In the genomic region with DNA sequence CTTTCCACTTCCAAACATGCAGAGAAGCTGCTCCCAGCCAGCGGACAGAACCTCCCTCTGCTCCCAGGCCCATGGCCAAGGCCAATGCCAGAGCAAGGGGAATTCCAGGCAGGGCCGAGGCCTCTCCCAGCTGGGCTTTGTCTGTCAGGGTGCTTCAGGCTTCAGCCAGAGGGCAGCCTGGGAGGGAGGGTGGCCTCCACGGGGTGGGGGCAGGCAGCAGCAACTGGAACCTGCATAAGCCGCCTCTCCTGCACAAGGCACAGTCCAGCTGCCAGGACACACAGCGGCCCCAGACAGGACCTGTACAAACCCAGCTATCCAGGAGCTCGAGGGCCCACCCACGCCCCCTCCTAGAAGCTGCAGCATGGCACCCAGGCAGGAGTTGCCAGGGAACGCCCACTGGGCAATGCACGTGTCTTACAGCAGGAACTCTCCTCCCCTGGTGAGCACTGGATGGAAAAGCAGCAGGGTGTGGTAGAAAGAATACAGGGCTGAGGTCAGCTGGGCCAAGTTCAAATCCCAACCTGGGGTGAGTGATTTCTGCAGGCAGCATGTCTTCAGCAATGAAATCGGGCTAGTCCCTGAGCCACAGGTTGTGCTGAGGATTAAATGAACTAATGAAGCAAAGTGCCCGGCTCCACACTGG, we compare ENCODE assay signal across 9 cellular contexts.
DNase-seq lines count a peak whose midpoint lies in the region; ATAC-seq lines count a peak whose summit lies in the region.
"Had no signal": no experiment of that assay in that cellular context is flagged by ENCODE, and none has a peak within 500 bp of the region (broad histone marks: within the 10 kb centered on the region; RNA-seq: fewer than 3 reads in every experiment).

No MANE protein-coding gene starts in this region.

- H3K36me3 ChIP-seq in mucosa of rectum (ENCODE audit: control insufficient read depth in 2 of 2, insufficient read depth in 2 of 2, low read length in 2 of 2), result peaks cover 0 to 6% of the 10 kb centered on the region in 2 donors

- CTCF ChIA-PET in activated naive CD4-positive, alpha-beta T cell treated with anti-CD3 and anti-CD28 coated beads, Interleukin-2, amount 10 ng/mL, durations not matched to agents 7 days and 5 days (lab: Charles Lee), result interaction anchor here (1.0 kb wide), 1 partner anchor 17 kb away, joined by 3 read pairs; no protein-coding TSS in a partner anchor

- H3K4me1 ChIP-seq in mucosa of rectum (ENCODE audit: control insufficient read depth in 2 of 2, insufficient read depth in 2 of 2, low read length in 2 of 2), result peaks cover 87 to 88% of the 10 kb centered on the region in 2 donors

- peaks cover 98% of the 10 kb centered on the region for H3K4me1 Mint-ChIP-seq in activated naive CD4-positive, alpha-beta T cell treated with anti-CD3 and anti-CD28 coated beads, Interleukin-2, amount 50 U/mL, for 24 hours
- peaks cover 96% of the 10 kb centered on the region for H3K4me1 Mint-ChIP-seq in activated naive CD4-positive, alpha-beta T cell treated with anti-CD3 and anti-CD28 coated beads, Interleukin-2, amount 10 ng/mL, durations not matched to agents 7 days and 5 days

- no peak overlapping the region for H3K4me3 Mint-ChIP-seq in activated naive CD4-positive, alpha-beta T cell treated with anti-CD3 and anti-CD28 coated beads, Interleukin-2, amount 50 U/mL, for 24 hours
- H3K4me3 Mint-ChIP-seq in activated naive CD4-positive, alpha-beta T cell treated with anti-CD3 and anti-CD28 coated beads, Interleukin-2, amount 10 ng/mL, durations not matched to agents 7 days and 5 days, result no peak overlapping the region

- H3K9me3 ChIP-seq in mucosa of rectum (ENCODE audit: control insufficient read depth in 2 of 2, low read length in 2 of 2), result no peaks in the 10 kb centered on the region

- peak overlapping the region; percentile 41 to 48 for H3K9ac ChIP-seq in mucosa of rectum (ENCODE audit: low read depth in 1 of 2, low read length in 2 of 2)

- peak overlapping the region; percentile 37 to 51 for H3K4me3 ChIP-seq in mucosa of rectum (ENCODE audit: low read length in 2 of 2)

- H3K27ac ChIP-seq in epithelial cell of prostate (peak overlapping the region; percentile 42), mucosa of rectum (ENCODE audit: low read depth in 2 of 2, low read length in 2 of 2) (peak overlapping the region; percentile 74 to 84)

- peak overlapping the region; percentile 35 for H3K27ac Mint-ChIP-seq in activated naive CD4-positive, alpha-beta T cell treated with anti-CD3 and anti-CD28 coated beads, Interleukin-2, amount 50 U/mL, for 24 hours
- no peak overlapping the region for H3K27ac Mint-ChIP-seq in activated naive CD4-positive, alpha-beta T cell treated with anti-CD3 and anti-CD28 coated beads, Interleukin-2, amount 10 ng/mL, durations not matched to agents 7 days and 5 days

- ATAC-seq in GM19395 (IDR thresholded peaks at IDR 0.05; ENCODE audit: unreplicated experiment) (no peak), HG02852 (IDR thresholded peaks at IDR 0.05; ENCODE audit: unreplicated experiment) (no peak)

- H3K27me3 ChIP-seq in mucosa of rectum (ENCODE audit: control insufficient read depth in 2 of 2, insufficient read depth in 2 of 2, low read length in 2 of 2), result no peaks in the 10 kb centered on the region

- H3K36me3 Mint-ChIP-seq in activated naive CD4-positive, alpha-beta T cell treated with anti-CD3 and anti-CD28 coated beads, Interleukin-2, amount 50 U/mL, for 24 hours, result peaks cover 2% of the 10 kb centered on the region
- peaks cover 43% of the 10 kb centered on the region for H3K36me3 Mint-ChIP-seq in activated naive CD4-positive, alpha-beta T cell treated with anti-CD3 and anti-CD28 coated beads, Interleukin-2, amount 10 ng/mL, durations not matched to agents 7 days and 5 days

- H3K27me3 Mint-ChIP-seq in activated naive CD4-positive, alpha-beta T cell treated with anti-CD3 and anti-CD28 coated beads, Interleukin-2, amount 50 U/mL, for 24 hours, result no peaks in the 10 kb centered on the region
- H3K27me3 Mint-ChIP-seq in activated naive CD4-positive, alpha-beta T cell treated with anti-CD3 and anti-CD28 coated beads, Interleukin-2, amount 10 ng/mL, durations not matched to agents 7 days and 5 days, result peaks cover 15% of the 10 kb centered on the region

- no peak for DNase-seq in activated naive CD4-positive, alpha-beta T cell treated with anti-CD3 and anti-CD28 coated beads, Interleukin-2, amount 10 ng/mL, durations not matched to agents 7 days and 5 days
- no peak for DNase-seq in epithelial cell of prostate (ENCODE audit: low read depth, low spot score)
- DNase-seq in SKM-1 treated with dmso at 0.1 percent for 144 hours (lab: John Stamatoyannopoulos, UW; ENCODE audit: unreplicated experiment), result no peak
- DNase-seq in NCI-H187 (lab: John Stamatoyannopoulos, UW), result no peak
- DNase-seq: NCI-H510A treated with DMSO at 0.1 percent for 48 hours had no signal

- no peaks in the 10 kb centered on the region for H3K9me3 Mint-ChIP-seq in activated naive CD4-positive, alpha-beta T cell treated with anti-CD3 and anti-CD28 coated beads, Interleukin-2, amount 50 U/mL, for 24 hours
- H3K9me3 Mint-ChIP-seq in activated naive CD4-positive, alpha-beta T cell treated with anti-CD3 and anti-CD28 coated beads, Interleukin-2, amount 10 ng/mL, durations not matched to agents 7 days and 5 days, result no peaks in the 10 kb centered on the region
